In genomic region chr5:98721231-98721928, GRCh38 we compare ENCODE assay signal across 15 cellular contexts. TPM values are rescaled to one million over a fixed set of nuclear protein-coding genes. Genes with fewer than 3 reads are reported as not detected.
A peak's percentile ranks its signal among the peaks of the same experiment; 100 is the strongest.
DNase-seq lines count a peak whose midpoint lies in the region; ATAC-seq and TF ChIP-seq lines count a peak whose summit lies in the region.
"Had no signal": no experiment of that assay in that cellular context is flagged by ENCODE, and none has a peak within 500 bp of the region (broad histone marks: within the 10 kb centered on the region; RNA-seq: fewer than 3 reads in every experiment).

No MANE protein-coding gene starts in this region.

- H3K9me2 ChIP-seq in GM23248 (ENCODE audit: insufficient read depth), result no peaks in the 10 kb centered on the region

- no peaks in the 10 kb centered on the region for H4K20me1 ChIP-seq in GM23248 (ENCODE audit: insufficient read depth)

- in situ Hi-C loops in GM23248 (cut with MboI), result no loop called here

- peaks cover 10% of the 10 kb centered on the region for H3K9me3 Mint-ChIP-seq in chondrocyte (ENCODE audit: low read depth)

- H3K9ac ChIP-seq in GM23248, result peak overlapping the region; percentile 29; the same call in 1 of the 2 replicates

- H3K4me3 Mint-ChIP-seq in chondrocyte (ENCODE audit: unreplicated experiment), result no peak overlapping the region
- H3K4me3 Mint-ChIP-seq: IgD-negative memory B cell had no signal

- H3K9me3 ChIP-seq in GM23248 (ENCODE audit: low read depth), result no peaks in the 10 kb centered on the region

- H3K36me3 ChIP-seq in GM23248 (ENCODE audit: low read depth), result no peaks in the 10 kb centered on the region

- no peak overlapping the region for H3K4me2 ChIP-seq in GM23248 (ENCODE audit: unreplicated experiment)

- intact Hi-C loops in left colon (cut with DNase I, micrococcal nuclease), result no loop called here

- 0 out of 2 replicates have a peak, but pooled peaks cover 3% of the 10 kb centered on the region for H3F3A ChIP-seq in GM23248 (ENCODE audit: insufficient read depth)

- peaks cover 16% of the 10 kb centered on the region for H3K4me1 Mint-ChIP-seq in chondrocyte (ENCODE audit: low read depth)
- H3K4me1 Mint-ChIP-seq: IgD-negative memory B cell had no signal

- H2AFZ ChIP-seq in GM23248, result peak overlapping the region; percentile 63

- H3K27me3 Mint-ChIP-seq in chondrocyte (ENCODE audit: low read depth), result no peaks in the 10 kb centered on the region

- DNase-seq in GM23248, result peak; percentile 59
- peak; percentile 51 for DNase-seq in astrocyte of the hippocampus (ENCODE audit: low read depth, low spot score)
- peak; percentile 56 for DNase-seq in fibroblast of peridontal ligament (ENCODE audit: extremely low read depth)
- peak; percentile 36 for DNase-seq in stromal cell of bone marrow (ENCODE audit: low read depth)
- DNase-seq in left colon, result no peak
- no peak for DNase-seq in stimulated activated CD4-positive, alpha-beta T cell treated with anti-CD3 and anti-CD28 coated beads, Interleukin-4, amount 100 ng/mL, for 4 hours
- DNase-seq in chondrocyte (ENCODE audit: low spot score), result no peak
- DNase-seq: DMS153, EL, NCI-H1694 treated with DMSO at 0.1 percent for 48 hours, NCI-H774, Right ventricle myocardium superior had no signal

- H3K36me3 Mint-ChIP-seq in chondrocyte (ENCODE audit: low read depth), result peaks cover 3% of the 10 kb centered on the region

- H3K4me3 ChIP-seq in GM23248, result no peak overlapping the region

- WGBS in GM23248 (ENCODE audit: low coverage in 1 of 2, low lambda C conversion rate in 2 of 2, missing lambda C conversion rate in 2 of 2), 2 experiments, result 40 to 63% methylated on average over 1 of the region's 1 CpG

- H3K27me3 ChIP-seq in GM23248 (replicated peaks; ENCODE audit: insufficient read depth), result no peaks in the 10 kb centered on the region

- no peak for ATAC-seq in left colon
- ATAC-seq: Panc1 had no signal

- H3K4me1 ChIP-seq in GM23248 (ENCODE audit: insufficient read depth), result peaks cover 11% of the 10 kb centered on the region

- no peak for TF ChIP-seq CTCF in chondrocyte (IDR thresholded peaks at IDR 0.05)

- peak overlapping the region; percentile 38; the same call in 1 of the 2 replicates for H3K27ac ChIP-seq in GM23248
- H3K27ac ChIP-seq: C4-2B had no signal

- H3K27ac Mint-ChIP-seq in chondrocyte (ENCODE audit: unreplicated experiment), result no peak overlapping the region
- H3K27ac Mint-ChIP-seq: IgD-negative memory B cell had no signal

- H3K79me2 ChIP-seq in GM23248 (ENCODE audit: insufficient read depth), result no peaks in the 10 kb centered on the region

RNA-seq across cellular contexts. Expression of gene RGMB, which starts 52.1 kb away (rescaled TPM):
- 195 and 201 TPM in 2 replicates for total RNA-seq in GM23248 (2014; rRNA removed; shearing (Covaris generic))
- polyA plus RNA-seq in GM23248 (2016; fragmentation: Nextera tagmentation; extraction: Ambion mirVana), result 145 and 150 TPM in 2 replicates
- total RNA-seq in left colon (10 to 100 TPM; 53.9 to 63.9 TPM), chondrocyte (21.9 to 28.5 TPM (median 27.7 TPM) in 3 replicates)

Comparison
In these comparisons a context has a peak if more than half of its experiments do, and no peak if none do; other contexts are left out.
1. DNase-seq: peak in GM23248 (single experiment), astrocyte of the hippocampus (single experiment), fibroblast of peridontal ligament (single experiment) and stromal cell of bone marrow (single experiment); none in left colon (0 of 2), stimulated activated CD4-positive, alpha-beta T cell treated with anti-CD3 and anti-CD28 coated beads, Interleukin-4, amount 100 ng/mL, for 4 hours (0 of 2) and chondrocyte (single experiment).